Comparison of ENCODE assay signal across 8 cellular contexts in genomic region chr1:12658531-12659453, GRCh38.
DNase-seq lines count a peak whose midpoint lies in the region; ATAC-seq and TF ChIP-seq lines count a peak whose summit lies in the region.

No MANE protein-coding gene starts in this region.

- in situ Hi-C loops in T47D (cut with HindIII; ENCODE audit: low pct_unique_long_range_greater_than_20kb, low sequenced_read_pairs), result no loop called here

- ATAC-seq in GM21423 (IDR thresholded peaks at IDR 0.05; ENCODE audit: unreplicated experiment), result peak; percentile 52
- ATAC-seq in HG03095 (IDR thresholded peaks at IDR 0.05; ENCODE audit: unreplicated experiment), result no peak

- H3K4me3 ChIP-seq in AG09309 (ENCODE audit: control insufficient read depth, low read depth, low read length), result no peak overlapping the region
- no peak overlapping the region for H3K4me3 ChIP-seq in WI38 (ENCODE audit: low read depth, low read length)

- DNase-seq in AG09309 (ENCODE audit: low read depth), result peak; percentile 27
- DNase-seq in NCI-H2196 treated with DMSO at 0.1 percent for 48 hours (lab: John Stamatoyannopoulos, UW; ENCODE audit: unreplicated experiment), result peak; percentile 24
- peak; percentile 86 to 87 for DNase-seq in T47D (ENCODE audit: low read depth in 1 of 2, low spot score in 1 of 2)
- DNase-seq in inferior parietal cortex (ENCODE audit: extremely low spot score), result peak; percentile 97
- DNase-seq in stimulated activated CD4-positive, alpha-beta T cell treated with anti-CD3 and anti-CD28 coated beads, Interleukin-15, amount 100 ng/mL, for 48 hours (ENCODE audit: low read depth in 2 of 2), result peak; percentile 45 to 63

- TF ChIP-seq CTCF in AG09309 (IDR thresholded peaks at IDR 0.05; ENCODE audit: control insufficient read depth, insufficient read depth, low read depth, low read length, missing control alignments) (peak; percentile 91), WI38 (IDR thresholded peaks at IDR 0.05; ENCODE audit: low read depth, low read length) (peak; percentile 87)

Comparison
In these comparisons a context has a peak if more than half of its experiments do, and no peak if none do; other contexts are left out.
1. DNase-seq: peak in every context shown above with its lines; median percentile 97 in inferior parietal cortex; 86 in T47D; 54 in stimulated activated CD4-positive, alpha-beta T cell treated with anti-CD3 and anti-CD28 coated beads, Interleukin-15, amount 100 ng/mL, for 48 hours; 27 in AG09309; 24 in NCI-H2196 treated with DMSO at 0.1 percent for 48 hours.